1 cellular context compared by ENCODE assay signal in the genomic region with DNA sequence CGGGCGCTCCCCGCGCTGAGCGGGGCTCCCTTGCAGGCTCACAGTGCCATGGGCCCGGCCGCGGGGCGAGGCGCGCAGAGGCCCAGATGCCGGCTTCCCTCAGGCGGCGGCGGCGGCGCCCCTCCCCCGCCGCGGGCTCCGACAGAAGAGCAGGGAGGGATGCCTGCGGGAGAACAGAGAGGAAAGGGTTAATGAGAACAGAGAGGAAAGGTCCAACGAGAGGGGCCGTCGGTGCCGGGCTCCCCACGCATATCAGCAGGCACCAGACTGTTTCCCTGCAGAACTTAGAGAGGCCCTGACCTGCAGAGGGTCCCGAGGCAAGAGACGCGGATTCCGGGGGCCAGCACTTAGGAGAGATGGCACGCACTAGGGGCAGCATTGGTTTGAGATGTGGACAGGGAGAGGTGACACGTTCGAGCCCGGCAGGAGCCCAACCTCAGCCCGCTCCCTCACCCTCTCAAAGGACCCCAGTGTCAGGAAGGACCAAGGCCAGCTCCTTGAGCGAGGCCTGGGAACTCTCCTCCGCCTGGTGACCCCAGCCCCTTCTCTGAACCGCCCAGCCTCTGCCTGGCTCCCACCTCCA.
TF ChIP-seq lines count a peak whose summit lies in the region.

No MANE protein-coding gene starts in this region.

TF ChIP-seq in HepG2, 621 proteins besides CTCF, POLR2A, EP300 and RAD21:
- TF ChIP-seq, protein P1, sequence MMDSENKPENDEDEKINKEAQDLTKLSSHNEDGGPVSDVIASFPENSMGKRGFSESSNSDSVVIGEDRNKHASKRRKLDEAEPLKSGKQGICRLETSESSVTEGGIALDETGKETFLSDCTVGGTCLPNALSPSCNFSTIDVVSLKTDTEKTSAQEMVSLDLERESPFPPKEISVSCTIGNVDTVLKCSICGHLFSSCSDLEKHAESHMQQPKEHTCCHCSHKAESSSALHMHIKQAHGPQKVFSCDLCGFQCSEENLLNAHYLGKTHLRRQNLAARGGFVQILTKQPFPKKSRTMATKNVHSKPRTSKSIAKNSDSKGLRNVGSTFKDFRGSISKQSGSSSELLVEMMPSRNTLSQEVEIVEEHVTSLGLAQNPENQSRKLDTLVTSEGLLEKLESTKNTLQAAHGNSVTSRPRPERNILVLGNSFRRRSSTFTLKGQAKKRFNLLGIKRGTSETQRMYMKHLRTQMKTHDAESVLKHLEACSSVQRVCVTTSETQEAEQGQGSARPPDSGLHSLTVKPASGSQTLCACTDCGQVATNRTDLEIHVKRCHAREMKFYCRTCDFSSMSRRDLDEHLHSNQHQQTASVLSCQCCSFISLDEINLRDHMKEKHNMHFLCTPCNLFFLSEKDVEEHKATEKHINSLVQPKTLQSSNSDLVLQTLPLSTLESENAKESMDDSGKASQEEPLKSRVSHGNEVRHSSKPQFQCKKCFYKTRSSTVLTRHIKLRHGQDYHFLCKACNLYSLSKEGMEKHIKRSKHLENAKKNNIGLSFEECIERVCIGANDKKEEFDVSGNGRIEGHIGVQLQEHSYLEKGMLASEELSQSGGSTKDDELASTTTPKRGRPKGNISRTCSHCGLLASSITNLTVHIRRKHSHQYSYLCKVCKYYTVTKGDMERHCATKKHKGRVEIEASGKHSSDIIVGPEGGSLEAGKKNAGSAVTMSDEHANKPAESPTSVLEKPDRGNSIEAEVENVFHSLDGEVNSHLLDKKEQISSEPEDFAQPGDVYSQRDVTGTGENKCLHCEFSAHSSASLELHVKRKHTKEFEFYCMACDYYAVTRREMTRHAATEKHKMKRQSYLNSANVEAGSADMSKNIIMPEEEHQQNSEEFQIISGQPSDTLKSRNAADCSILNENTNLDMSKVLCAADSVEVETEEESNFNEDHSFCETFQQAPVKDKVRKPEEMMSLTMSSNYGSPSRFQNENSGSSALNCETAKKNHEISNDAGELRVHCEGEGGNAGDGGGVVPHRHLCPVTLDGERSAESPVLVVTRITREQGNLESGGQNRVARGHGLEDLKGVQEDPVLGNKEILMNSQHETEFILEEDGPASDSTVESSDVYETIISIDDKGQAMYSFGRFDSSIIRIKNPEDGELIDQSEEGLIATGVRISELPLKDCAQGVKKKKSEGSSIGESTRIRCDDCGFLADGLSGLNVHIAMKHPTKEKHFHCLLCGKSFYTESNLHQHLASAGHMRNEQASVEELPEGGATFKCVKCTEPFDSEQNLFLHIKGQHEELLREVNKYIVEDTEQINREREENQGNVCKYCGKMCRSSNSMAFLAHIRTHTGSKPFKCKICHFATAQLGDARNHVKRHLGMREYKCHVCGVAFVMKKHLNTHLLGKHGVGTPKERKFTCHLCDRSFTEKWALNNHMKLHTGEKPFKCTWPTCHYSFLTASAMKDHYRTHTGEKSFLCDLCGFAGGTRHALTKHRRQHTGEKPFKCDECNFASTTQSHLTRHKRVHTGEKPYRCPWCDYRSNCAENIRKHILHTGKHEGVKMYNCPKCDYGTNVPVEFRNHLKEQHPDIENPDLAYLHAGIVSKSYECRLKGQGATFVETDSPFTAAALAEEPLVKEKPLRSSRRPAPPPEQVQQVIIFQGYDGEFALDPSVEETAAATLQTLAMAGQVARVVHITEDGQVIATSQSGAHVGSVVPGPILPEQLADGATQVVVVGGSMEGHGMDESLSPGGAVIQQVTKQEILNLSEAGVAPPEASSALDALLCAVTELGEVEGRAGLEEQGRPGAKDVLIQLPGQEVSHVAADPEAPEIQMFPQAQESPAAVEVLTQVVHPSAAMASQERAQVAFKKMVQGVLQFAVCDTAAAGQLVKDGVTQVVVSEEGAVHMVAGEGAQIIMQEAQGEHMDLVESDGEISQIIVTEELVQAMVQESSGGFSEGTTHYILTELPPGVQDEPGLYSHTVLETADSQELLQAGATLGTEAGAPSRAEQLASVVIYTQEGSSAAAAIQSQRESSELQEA (CRISPR knock-in tag; IDR thresholded peaks at IDR 0.05; ENCODE audit: not compliant biosample characterization), result no peak
- TF ChIP-seq KAT2B (IDR thresholded peaks at IDR 0.05; ENCODE audit: borderline replicate concordance, low read depth, low read length) (no peak), ZNF652 (CRISPR knock-in tag; IDR thresholded peaks at IDR 0.05; ENCODE audit: borderline replicate concordance, low read depth) (peak; percentile 49; the same call in 1 of the 2 replicates), NKX3-1 (CRISPR knock-in tag; IDR thresholded peaks at IDR 0.05) (no peak)
- TF ChIP-seq, protein P2, sequence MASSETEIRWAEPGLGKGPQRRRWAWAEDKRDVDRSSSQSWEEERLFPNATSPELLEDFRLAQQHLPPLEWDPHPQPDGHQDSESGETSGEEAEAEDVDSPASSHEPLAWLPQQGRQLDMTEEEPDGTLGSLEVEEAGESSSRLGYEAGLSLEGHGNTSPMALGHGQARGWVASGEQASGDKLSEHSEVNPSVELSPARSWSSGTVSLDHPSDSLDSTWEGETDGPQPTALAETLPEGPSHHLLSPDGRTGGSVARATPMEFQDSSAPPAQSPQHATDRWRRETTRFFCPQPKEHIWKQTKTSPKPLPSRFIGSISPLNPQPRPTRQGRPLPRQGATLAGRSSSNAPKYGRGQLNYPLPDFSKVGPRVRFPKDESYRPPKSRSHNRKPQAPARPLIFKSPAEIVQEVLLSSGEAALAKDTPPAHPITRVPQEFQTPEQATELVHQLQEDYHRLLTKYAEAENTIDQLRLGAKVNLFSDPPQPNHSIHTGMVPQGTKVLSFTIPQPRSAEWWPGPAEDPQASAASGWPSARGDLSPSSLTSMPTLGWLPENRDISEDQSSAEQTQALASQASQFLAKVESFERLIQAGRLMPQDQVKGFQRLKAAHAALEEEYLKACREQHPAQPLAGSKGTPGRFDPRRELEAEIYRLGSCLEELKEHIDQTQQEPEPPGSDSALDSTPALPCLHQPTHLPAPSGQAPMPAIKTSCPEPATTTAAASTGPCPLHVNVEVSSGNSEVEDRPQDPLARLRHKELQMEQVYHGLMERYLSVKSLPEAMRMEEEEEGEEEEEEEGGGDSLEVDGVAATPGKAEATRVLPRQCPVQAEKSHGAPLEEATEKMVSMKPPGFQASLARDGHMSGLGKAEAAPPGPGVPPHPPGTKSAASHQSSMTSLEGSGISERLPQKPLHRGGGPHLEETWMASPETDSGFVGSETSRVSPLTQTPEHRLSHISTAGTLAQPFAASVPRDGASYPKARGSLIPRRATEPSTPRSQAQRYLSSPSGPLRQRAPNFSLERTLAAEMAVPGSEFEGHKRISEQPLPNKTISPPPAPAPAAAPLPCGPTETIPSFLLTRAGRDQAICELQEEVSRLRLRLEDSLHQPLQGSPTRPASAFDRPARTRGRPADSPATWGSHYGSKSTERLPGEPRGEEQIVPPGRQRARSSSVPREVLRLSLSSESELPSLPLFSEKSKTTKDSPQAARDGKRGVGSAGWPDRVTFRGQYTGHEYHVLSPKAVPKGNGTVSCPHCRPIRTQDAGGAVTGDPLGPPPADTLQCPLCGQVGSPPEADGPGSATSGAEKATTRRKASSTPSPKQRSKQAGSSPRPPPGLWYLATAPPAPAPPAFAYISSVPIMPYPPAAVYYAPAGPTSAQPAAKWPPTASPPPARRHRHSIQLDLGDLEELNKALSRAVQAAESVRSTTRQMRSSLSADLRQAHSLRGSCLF (CRISPR knock-in tag; IDR thresholded peaks at IDR 0.05; ENCODE audit: borderline replicate concordance), result no peak
- TF ChIP-seq, protein P3, sequence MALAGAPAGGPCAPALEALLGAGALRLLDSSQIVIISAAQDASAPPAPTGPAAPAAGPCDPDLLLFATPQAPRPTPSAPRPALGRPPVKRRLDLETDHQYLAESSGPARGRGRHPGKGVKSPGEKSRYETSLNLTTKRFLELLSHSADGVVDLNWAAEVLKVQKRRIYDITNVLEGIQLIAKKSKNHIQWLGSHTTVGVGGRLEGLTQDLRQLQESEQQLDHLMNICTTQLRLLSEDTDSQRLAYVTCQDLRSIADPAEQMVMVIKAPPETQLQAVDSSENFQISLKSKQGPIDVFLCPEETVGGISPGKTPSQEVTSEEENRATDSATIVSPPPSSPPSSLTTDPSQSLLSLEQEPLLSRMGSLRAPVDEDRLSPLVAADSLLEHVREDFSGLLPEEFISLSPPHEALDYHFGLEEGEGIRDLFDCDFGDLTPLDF (CRISPR knock-in tag; IDR thresholded peaks at IDR 0.05), result no peak
